9 cellular contexts compared by ENCODE assay signal in the genomic region with DNA sequence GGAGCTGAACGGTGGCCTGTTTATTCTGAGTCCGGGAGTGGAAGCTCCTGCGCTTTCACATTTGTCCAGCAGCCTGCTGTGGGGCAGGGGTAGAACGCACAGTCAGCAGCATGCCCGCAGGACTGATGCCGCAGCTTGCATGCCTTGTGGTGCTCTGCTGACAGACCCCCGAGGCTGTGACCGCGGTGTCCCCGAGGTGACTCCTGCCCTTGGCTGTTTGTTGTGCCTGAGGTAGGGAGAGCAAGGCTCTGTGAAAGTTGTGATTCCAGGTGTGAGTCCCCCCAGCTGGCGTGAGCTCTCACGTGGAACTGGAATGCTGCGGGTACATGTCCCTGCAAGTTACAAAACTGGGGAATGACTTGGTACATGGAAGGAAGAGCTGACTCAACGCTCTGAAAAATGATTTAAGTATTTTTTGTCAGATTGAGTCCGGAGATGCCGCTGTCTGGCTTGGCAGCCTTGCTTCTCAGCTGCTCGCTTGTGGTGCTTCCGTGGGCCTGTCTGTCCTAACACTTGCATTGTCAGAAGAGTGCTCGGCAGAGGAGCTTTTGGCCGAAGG. TPM values are rescaled to one million over a fixed set of nuclear protein-coding genes. Genes with fewer than 3 reads are reported as not detected.
DNase-seq lines count a peak whose midpoint lies in the region; ATAC-seq and TF ChIP-seq lines count a peak whose summit lies in the region.
"Had no signal": no experiment of that assay in that cellular context is flagged by ENCODE, and none has a peak within 500 bp of the region (broad histone marks: within the 10 kb centered on the region; RNA-seq: fewer than 3 reads in every experiment).

No MANE protein-coding gene starts in this region.

- TF ChIP-seq EP300 in tibial nerve (IDR thresholded peaks at IDR 0.05), result no peak

- no peaks in the 10 kb centered on the region for H3K9me3 ChIP-seq in tibial nerve

- no peaks in the 10 kb centered on the region for H3K9me3 Mint-ChIP-seq in activated CD8-positive, alpha-beta memory T cell treated with anti-CD3 and anti-CD28 coated beads, Interleukin-2, amount 10 ng/mL, durations not matched to agents 7 days and 5 days (ENCODE audit: low read depth)

- H3K79me2 ChIP-seq in mesendoderm (ENCODE audit: control insufficient read depth, insufficient read depth, low read length), result peaks cover 38% of the 10 kb centered on the region

- no CpG with 5 or more reads among the region's 20 CpGs for WGBS in mesendoderm (ENCODE audit: extremely low coverage, insufficient coverage, low lambda C conversion rate)
- WGBS in tibial nerve, 2 donors, result 50 to 62% methylated on average over 15 to 18 of the region's 20 CpGs

- no peak overlapping the region for H3K9ac ChIP-seq in mesendoderm (ENCODE audit: low read length)

- no peak for TF ChIP-seq POLR2A in tibial nerve (IDR thresholded peaks at IDR 0.05)

- H3K4me1 Mint-ChIP-seq in activated CD8-positive, alpha-beta memory T cell treated with anti-CD3 and anti-CD28 coated beads, Interleukin-2, amount 10 ng/mL, durations not matched to agents 7 days and 5 days, result peaks cover 35% of the 10 kb centered on the region

- CTCF ChIA-PET in activated CD8-positive, alpha-beta memory T cell treated with anti-CD3 and anti-CD28 coated beads, Interleukin-2, amount 10 ng/mL, durations not matched to agents 7 days and 5 days (lab: Charles Lee), result interaction anchor here (1.3 to 3.6 kb wide), 4 partner anchors 15 to 42 kb away, joined by 4 to 18 read pairs (median 10); a partner anchor contains a TSS
- CTCF ChIA-PET in GM10248 (lab: Yijun Ruan, JAX), result interaction anchor here (1.0 to 4.3 kb wide), 4 partner anchors 10 to 302 kb away, joined by 3 to 20 read pairs (median 10); no protein-coding TSS in a partner anchor

- no peaks in the 10 kb centered on the region for H3K36me3 ChIP-seq in mesendoderm (ENCODE audit: control insufficient read depth, insufficient read depth, low read length)
- no peaks in the 10 kb centered on the region for H3K36me3 ChIP-seq in tibial nerve

- peak overlapping the region; percentile 16 for H3K27ac Mint-ChIP-seq in activated CD8-positive, alpha-beta memory T cell treated with anti-CD3 and anti-CD28 coated beads, Interleukin-2, amount 10 ng/mL, durations not matched to agents 7 days and 5 days

- H3K4me3 Mint-ChIP-seq in activated CD8-positive, alpha-beta memory T cell treated with anti-CD3 and anti-CD28 coated beads, Interleukin-2, amount 10 ng/mL, durations not matched to agents 7 days and 5 days, result no peak overlapping the region

- H3K36me3 Mint-ChIP-seq in activated CD8-positive, alpha-beta memory T cell treated with anti-CD3 and anti-CD28 coated beads, Interleukin-2, amount 10 ng/mL, durations not matched to agents 7 days and 5 days, result peaks cover under 1% of the 10 kb centered on the region

- no peak overlapping the region for H3K4me3 ChIP-seq in coronary artery
- H3K4me3 ChIP-seq in mesendoderm (ENCODE audit: low read length), result no peak overlapping the region
- H3K4me3 ChIP-seq in tibial nerve, result no peak overlapping the region

- H3K4me1 ChIP-seq in mesendoderm (ENCODE audit: control insufficient read depth, low read depth, low read length) (peaks cover 12% of the 10 kb centered on the region), tibial nerve (peaks cover 0 to 56% (median 38%) of the 10 kb centered on the region in 4 donors)

- no peak overlapping the region for H2BK5ac ChIP-seq in mesendoderm (ENCODE audit: low read length)

- no peaks in the 10 kb centered on the region for H3K27me3 Mint-ChIP-seq in activated CD8-positive, alpha-beta memory T cell treated with anti-CD3 and anti-CD28 coated beads, Interleukin-2, amount 10 ng/mL, durations not matched to agents 7 days and 5 days

- H3K27me3 ChIP-seq in mesendoderm (ENCODE audit: insufficient read depth, low read length, poor library complexity) (no peaks in the 10 kb centered on the region), tibial nerve (no peaks in the 10 kb centered on the region)

- no peak overlapping the region for H3K4me2 ChIP-seq in mesendoderm (ENCODE audit: low read length)

- peak overlapping the region; percentile 12 for H4K5ac ChIP-seq in mesendoderm (ENCODE audit: low read length)

- H3K23ac ChIP-seq in mesendoderm (ENCODE audit: low read length), result peak overlapping the region; percentile 81

- ATAC-seq in activated CD8-positive, alpha-beta memory T cell treated with anti-CD3 and anti-CD28 coated beads, Interleukin-2, amount 10 ng/mL, durations not matched to agents 7 days and 5 days, result no peak

- H4K8ac ChIP-seq in mesendoderm (ENCODE audit: low read depth, low read length), result no peak overlapping the region

- H3K79me1 ChIP-seq in mesendoderm (ENCODE audit: low read length), result peaks cover 34% of the 10 kb centered on the region

- H2BK15ac ChIP-seq in mesendoderm (replicated peaks; ENCODE audit: low read depth), result no peak overlapping the region

- no peak overlapping the region for H3K4ac ChIP-seq in mesendoderm (ENCODE audit: low read depth, low read length)

- no peak overlapping the region for H2BK120ac ChIP-seq in mesendoderm (ENCODE audit: low read depth, low read length)

- H3K18ac ChIP-seq in mesendoderm (ENCODE audit: low read length), result no peak overlapping the region

- H3K56ac ChIP-seq in mesendoderm (ENCODE audit: low read length), result peak overlapping the region; percentile 47

- H3K27ac ChIP-seq in coronary artery (peak overlapping the region; percentile 66 to 68), mesendoderm (ENCODE audit: low read depth, low read length) (no peak overlapping the region), tibial nerve (peak overlapping the region in 3 of 4 donors; percentile 1 to 89 (median 50))

- no peak for DNase-seq in activated CD8-positive, alpha-beta memory T cell treated with anti-CD3 and anti-CD28 coated beads, Interleukin-2, amount 10 ng/mL, durations not matched to agents 7 days and 5 days
- DNase-seq in activated CD8-positive, alpha-beta memory T cell treated with anti-CD3 and anti-CD28 coated beads, Interleukin-2, amount 50 U/mL, for 48 hours, result no peak
- no peak for DNase-seq in coronary artery (ENCODE audit: low spot score)
- no peak for DNase-seq in mesendoderm
- no peak for DNase-seq in tibial nerve (ENCODE audit: low spot score in 2 of 2)
- DNase-seq in effector CD4-positive, alpha-beta T cell, result no peak
- no peak for DNase-seq in GM10266 (ENCODE audit: extremely low spot score)
- no peak for DNase-seq in GM10248 (ENCODE audit: extremely low spot score)
- DNase-seq: activated CD4-positive, alpha-beta T cell treated with anti-CD3 and anti-CD28 coated beads for 1 hour had no signal

- no peak overlapping the region for H2AK5ac ChIP-seq in mesendoderm (ENCODE audit: low read length)

- no peak for TF ChIP-seq CTCF in coronary artery (IDR thresholded peaks at IDR 0.05)
- no peak for TF ChIP-seq CTCF in tibial nerve (IDR thresholded peaks at IDR 0.05)
- TF ChIP-seq CTCF in GM10266 (IDR thresholded peaks at IDR 0.05; ENCODE audit: control insufficient read depth, insufficient read depth, low read depth, missing control alignments), result no peak
- no peak for TF ChIP-seq CTCF in GM10248 (IDR thresholded peaks at IDR 0.05; ENCODE audit: control extremely low read depth, extremely low read depth, low read depth, missing control alignments)

- POLR2A ChIA-PET in GM10248 (lab: Yijun Ruan, JAX), result interaction anchor here (0.6 kb wide), 1 partner anchor 62 kb away, joined by 3 read pairs; no protein-coding TSS in a partner anchor

RNA-seq across cellular contexts. Expression of a gene that starts 18.1 kb away (rescaled TPM):
- total RNA-seq in activated CD8-positive, alpha-beta memory T cell treated with anti-CD3 and anti-CD28 coated beads, Interleukin-2, amount 10 ng/mL, durations not matched to agents 7 days and 5 days, result 10 to 100 TPM; 36.1 to 36.4 TPM
- polyA plus RNA-seq in mesendoderm (2013, experiment 1 of 2), result 48.2 TPM
- 49.6 TPM for polyA plus RNA-seq in mesendoderm (2013, experiment 2 of 2)
- total RNA-seq in tibial nerve, result 10 to 100 TPM; 22.1 to 57.0 (median 27.1) TPM
